ENCODE assay signal across 13 cellular contexts in the genomic region with DNA sequence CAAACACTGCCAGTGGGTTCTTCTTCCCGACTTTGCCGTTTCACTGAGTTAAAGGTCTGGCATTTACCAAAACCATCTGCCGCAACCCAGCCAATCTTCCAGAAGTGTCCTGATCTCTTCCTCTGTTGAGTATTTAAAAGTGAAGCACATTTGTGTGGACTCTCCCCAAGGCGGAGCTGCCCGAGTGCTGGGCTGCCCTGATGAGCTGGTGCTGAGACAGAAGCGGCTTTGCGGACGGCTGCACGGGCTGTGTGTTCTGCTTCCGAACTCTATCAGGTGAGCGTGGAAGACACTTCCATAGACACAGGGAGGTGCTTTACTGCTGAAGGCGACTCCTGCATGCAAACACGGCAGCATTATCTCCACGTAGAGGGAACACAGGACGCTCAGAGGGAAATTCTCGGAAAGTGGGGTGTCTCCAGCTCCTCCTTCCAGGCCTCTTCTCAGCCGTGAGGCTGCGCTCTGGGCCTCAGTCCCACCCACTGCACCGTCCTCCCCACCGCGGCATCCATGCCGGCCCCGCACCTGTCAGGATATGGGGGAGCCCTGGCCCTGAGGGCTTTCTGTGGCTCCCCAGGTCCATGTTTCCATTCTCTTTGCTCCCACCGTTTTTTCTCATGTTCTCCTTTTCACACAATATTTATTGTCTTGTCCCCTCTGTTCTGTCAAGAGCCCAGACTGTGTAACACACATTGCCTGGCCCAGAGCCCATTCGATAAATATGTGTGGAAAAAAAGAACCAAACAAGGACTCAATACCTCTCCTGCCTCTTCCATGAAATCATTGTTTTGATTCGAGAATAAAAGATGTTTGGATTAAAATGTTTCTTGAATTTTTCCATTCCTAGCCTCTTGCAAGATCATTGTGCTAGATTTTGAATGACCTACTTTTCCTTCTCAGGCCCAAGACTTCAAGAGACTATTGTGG.
DNase-seq lines count a peak whose midpoint lies in the region; ATAC-seq lines count a peak whose summit lies in the region.
"Had no signal": no experiment of that assay in that cellular context is flagged by ENCODE, and none has a peak within 500 bp of the region (broad histone marks: within the 10 kb centered on the region; RNA-seq: fewer than 3 reads in every experiment).

No MANE protein-coding gene starts in this region.

- no peak overlapping the region for H3K4me3 ChIP-seq in CD4-positive, alpha-beta memory T cell (ENCODE audit: low read length in 2 of 2)
- H3K4me3 ChIP-seq in esophagus (ENCODE audit: low read depth in 1 of 2, low read length in 2 of 2) (no peak overlapping the region), SJCRH30 (no peak overlapping the region)
- H3K4me3 ChIP-seq: lung had no signal

- CTCF ChIA-PET in CD4-positive, alpha-beta memory T cell (lab: Charles Lee; ENCODE audit: partially characterized antibody): no interaction called here

- H3K27me3 Mint-ChIP-seq in CD4-positive, alpha-beta memory T cell: peaks cover 0 to 2% of the 10 kb centered on the region in 2 donors

- H3K4me3 Mint-ChIP-seq in CD4-positive, alpha-beta memory T cell: peak overlapping the region in 2 of 8 donors; percentile 16 to 29
- H3K4me3 Mint-ChIP-seq: dendritic cell treated with granulocyte-macrophage colony-stimulating factor and Interleukin-4, amounts not matched to agents 40 ng/mL and 50 ng/mL, for 4 days had no signal

- H3K9me3 ChIP-seq in CD4-positive, alpha-beta memory T cell (ENCODE audit: control insufficient read depth in 1 of 2, low read length in 2 of 2): no peaks in the 10 kb centered on the region
- H3K9me3 ChIP-seq in esophagus (ENCODE audit: control insufficient read depth in 2 of 2, insufficient read depth in 1 of 2, low read depth in 1 of 2, low read length in 1 of 2) (no peaks in the 10 kb centered on the region), SJCRH30 (replicated peaks) (no peaks in the 10 kb centered on the region)

- peak overlapping the region in 5 of 7 donors; percentile 9 to 83 (median 62) for H3K27ac Mint-ChIP-seq in CD4-positive, alpha-beta memory T cell
- H3K27ac Mint-ChIP-seq: dendritic cell treated with granulocyte-macrophage colony-stimulating factor and Interleukin-4, amounts not matched to agents 40 ng/mL and 50 ng/mL, for 4 days had no signal

- POLR2A ChIA-PET in CD4-positive, alpha-beta memory T cell (lab: Charles Lee; ENCODE audit: partially characterized antibody): no interaction called here

- WGBS in esophagus, 2 donors: 70 to 79% methylated on average over 26 of the region's 26 CpGs

- DNase-seq in CD4-positive, alpha-beta memory T cell: no peak
- DNase-seq in NCI-H1092 treated with DMSO at 0.1 percent for 48 hours (lab: John Stamatoyannopoulos, UW) (peak; percentile 27), posterior cingulate gyrus (peak in 6 of 10 donors; percentile 7 to 76 (median 40)), SJCRH30 (no peak)
- DNase-seq: activated T-cell treated with anti-CD3 and anti-CD28 coated beads, Interleukin-2, amount 50 U/mL, for 4 hours; Karpas-422; OCI-M1 had no signal

- no peaks in the 10 kb centered on the region for H3K36me3 Mint-ChIP-seq in CD4-positive, alpha-beta memory T cell

- intact Hi-C loops in CD4-positive, alpha-beta memory T cell (cut with micrococcal nuclease): loop anchor here (5.0 kb wide), 2 partner anchors 207 to 222 kb away; partner anchors contain the start of genes DLL1 and FAM120B
- intact Hi-C loops in posterior cingulate gyrus (cut with DNase I): no loop called here

- H3K4me1 ChIP-seq in CD4-positive, alpha-beta memory T cell (ENCODE audit: insufficient read depth, low read length): peaks cover 25% of the 10 kb centered on the region
- H3K4me1 ChIP-seq in esophagus (ENCODE audit: control insufficient read depth in 2 of 2, insufficient read depth in 2 of 2, low read length in 1 of 2): peaks cover 0 to 4% of the 10 kb centered on the region in 2 donors
- peaks cover 2% of the 10 kb centered on the region; the same call in 1 of the 2 replicates for H3K4me1 ChIP-seq in SJCRH30

- H3K36me3 ChIP-seq in CD4-positive, alpha-beta memory T cell (ENCODE audit: insufficient read depth, low read length): no peaks in the 10 kb centered on the region
- no peaks in the 10 kb centered on the region for H3K36me3 ChIP-seq in esophagus (ENCODE audit: control insufficient read depth in 2 of 2, insufficient read depth in 2 of 2, low read length in 1 of 2)
- no peaks in the 10 kb centered on the region for H3K36me3 ChIP-seq in SJCRH30

- H3K27me3 ChIP-seq in CD4-positive, alpha-beta memory T cell (ENCODE audit: insufficient read depth, low read length): no peaks in the 10 kb centered on the region
- H3K27me3 ChIP-seq in esophagus (ENCODE audit: control insufficient read depth in 1 of 2, insufficient read depth in 2 of 2, low read length in 2 of 2): no peaks in the 10 kb centered on the region
- no peaks in the 10 kb centered on the region for H3K27me3 ChIP-seq in SJCRH30

- peaks cover 0 to 6% (median under 1%) of the 10 kb centered on the region in 8 donors for H3K9me3 Mint-ChIP-seq in CD4-positive, alpha-beta memory T cell
- H3K9me3 Mint-ChIP-seq: activated T-cell treated with anti-CD3 and anti-CD28 coated beads, Interleukin-2, amount 50 U/mL, for 4 hours; dendritic cell treated with granulocyte-macrophage colony-stimulating factor and Interleukin-4, amounts not matched to agents 40 ng/mL and 50 ng/mL, for 4 days had no signal

- no peak for ATAC-seq in HG03139 (IDR thresholded peaks at IDR 0.05; ENCODE audit: unreplicated experiment)
- ATAC-seq in HG03460 (IDR thresholded peaks at IDR 0.05; ENCODE audit: unreplicated experiment): no peak
- ATAC-seq in GM18861 (IDR thresholded peaks at IDR 0.05; ENCODE audit: unreplicated experiment): no peak
- ATAC-seq: activated T-cell treated with anti-CD3 and anti-CD28 coated beads, Interleukin-2, amount 50 U/mL, for 4 hours had no signal

- H3K4me1 Mint-ChIP-seq in CD4-positive, alpha-beta memory T cell: peaks cover 22 to 50% (median 36%) of the 10 kb centered on the region in 4 donors

- no peak overlapping the region for H3K27ac ChIP-seq in CD4-positive, alpha-beta memory T cell (ENCODE audit: low read depth, low read length)
- peak overlapping the region; percentile 48 to 80 for H3K27ac ChIP-seq in esophagus (ENCODE audit: low read depth in 2 of 2, low read length in 1 of 2)
- H3K27ac ChIP-seq in SJCRH30: no peak overlapping the region

Comparison
In these comparisons a context has a peak if more than half of its experiments do, and no peak if none do; other contexts are left out.
1. DNase-seq: peak in NCI-H1092 treated with DMSO at 0.1 percent for 48 hours (single experiment) and posterior cingulate gyrus (6 of 10); none in CD4-positive, alpha-beta memory T cell (0 of 5) and SJCRH30 (0 of 2).
2. H3K27ac ChIP-seq: peak in esophagus (2 of 2); none in CD4-positive, alpha-beta memory T cell (single experiment) and SJCRH30 (single experiment).